In the genomic region with DNA sequence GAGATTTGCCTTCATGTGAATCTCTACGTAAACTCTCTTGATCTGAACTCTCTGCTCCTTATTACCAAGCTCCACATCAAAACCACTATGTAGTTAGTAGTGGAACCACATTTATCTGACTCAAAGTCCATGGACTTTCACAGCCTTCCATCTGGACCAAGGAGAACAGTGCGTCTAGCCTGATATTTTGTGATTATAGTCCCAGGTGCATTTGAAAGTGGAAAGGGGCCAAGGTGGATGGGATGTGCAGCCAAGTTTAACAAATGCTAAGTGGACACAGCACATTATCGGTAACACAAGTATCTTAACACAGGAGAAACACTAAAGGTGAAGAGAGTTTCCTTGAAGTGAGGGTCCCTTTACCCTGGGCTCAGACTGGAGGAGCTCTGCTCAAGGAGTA, we compare ENCODE assay signal across 19 cellular contexts.
A peak's percentile ranks its signal among the peaks of the same experiment; 100 is the strongest.
DNase-seq lines count a peak whose midpoint lies in the region; ATAC-seq, FAIRE-seq and TF ChIP-seq lines count a peak whose summit lies in the region.
"Had no signal": no experiment of that assay in that cellular context is flagged by ENCODE, and none has a peak within 500 bp of the region (broad histone marks: within the 10 kb centered on the region; RNA-seq: fewer than 3 reads in every experiment).

No MANE protein-coding gene starts in this region.

- FAIRE-seq in K562 (lab: Jason Lieb, UNC) (no peak), pancreas (lab: Jason Lieb, UNC) (no peak)
- FAIRE-seq: A549, D721Med, H54 had no signal

- no peak overlapping the region for H3K27ac Mint-ChIP-seq in natural killer cell
- H3K27ac Mint-ChIP-seq: CD4-positive, alpha-beta memory T cell had no signal

- CTCF ChIA-PET in K562 (lab: Yijun Ruan, JAX; ENCODE audit: low intra/inter-chr PET ratio), result no interaction called here

- no peaks in the 10 kb centered on the region for H3K4me1 Mint-ChIP-seq in natural killer cell

- no peak overlapping the region for H3K4me3 Mint-ChIP-seq in natural killer cell

- no peaks in the 10 kb centered on the region; the same call in 1 of the 2 replicates for H3K9me3 ChIP-seq in K562 (replicated peaks; ENCODE audit: control insufficient read depth, insufficient read depth, low read depth, low read length)
- no peaks in the 10 kb centered on the region for H3K9me3 ChIP-seq in pancreas
- H3K9me3 ChIP-seq: A549 had no signal

- ATAC-seq in K562, result no peak
- peak; percentile 35 to 69 (median 54) for ATAC-seq in pancreas
- no peak for ATAC-seq in GM18498 (IDR thresholded peaks at IDR 0.05; ENCODE audit: unreplicated experiment)
- ATAC-seq in natural killer cell, result no peak
- ATAC-seq in GM19023 (IDR thresholded peaks at IDR 0.05; ENCODE audit: unreplicated experiment), result no peak
- ATAC-seq: A549, HCT116 had no signal

- no peaks in the 10 kb centered on the region for H3K9me1 ChIP-seq in K562 (ENCODE audit: control insufficient read depth, insufficient read depth, low read length)

- H3K27me3 ChIP-seq in K562 (ENCODE audit: control insufficient read depth in 2 of 2, insufficient read depth in 2 of 2, low read length in 2 of 2) (no peaks in the 10 kb centered on the region), pancreas (no peaks in the 10 kb centered on the region)
- H3K27me3 ChIP-seq: BE2C had no signal

- H3K27me3 Mint-ChIP-seq in natural killer cell (ENCODE audit: low read depth in 2 of 2), result peaks cover 2 to 9% of the 10 kb centered on the region in 2 donors

- no peak for TF ChIP-seq RAD21 in K562 (CRISPR knock-in tag; conservative IDR thresholded peaks at IDR 0.05 in 1 of 2, IDR thresholded peaks at IDR 0.05 in 1 of 2)

- no peak overlapping the region for H3K4me2 ChIP-seq in K562 (ENCODE audit: insufficient read depth, low read length)
- H3K4me2 ChIP-seq: A549 had no signal

- in situ Hi-C loops in K562 (cut with MboI), result no loop called here

- H3K4me1 ChIP-seq in K562 (replicated peaks in 1 of 2; ENCODE audit: control insufficient read depth in 2 of 2, insufficient read depth in 2 of 2, low read length in 2 of 2) (peaks cover 0 to 2% of the 10 kb centered on the region in 2 experiments; a peak in 1 of 5 replicates), pancreas (no peaks in the 10 kb centered on the region)
- H3K4me1 ChIP-seq: A549, BE2C had no signal

- TF ChIP-seq EP300 in K562 (IDR thresholded peaks at IDR 0.05; ENCODE audit: low read length), result no peak

- no peaks in the 10 kb centered on the region for H3K79me2 ChIP-seq in K562 (ENCODE audit: control insufficient read depth, insufficient read depth, low read length)

- intact Hi-C loops in K562 (cut with micrococcal nuclease), result no loop called here
- intact Hi-C loops in pancreas (cut with DNase I), result no loop called here
- intact Hi-C loops in natural killer cell (cut with micrococcal nuclease), result no loop called here

- H3K4me3 ChIP-seq in K562 (no peak overlapping the region), pancreas (no peak overlapping the region)
- H3K4me3 ChIP-seq: A549, GM23248 had no signal

- H3K9ac ChIP-seq in K562 (ENCODE audit: insufficient read depth in 1 of 2, low read depth in 2 of 2, low read length in 2 of 2), result no peak overlapping the region
- H3K9ac ChIP-seq: GM23248 had no signal

- TF ChIP-seq POLR2A in K562 (conservative IDR thresholded peaks at IDR 0.05), result no peak

- no peaks in the 10 kb centered on the region for H4K20me1 ChIP-seq in K562 (replicated peaks; ENCODE audit: control insufficient read depth, insufficient read depth, low read length)

- no peak for TF ChIP-seq CTCF in K562 (IDR thresholded peaks at IDR 0.05 in 2 of 3, conservative IDR thresholded peaks at IDR 0.05 in 1 of 3; ENCODE audit: insufficient read depth in 2 of 3, low read depth in 1 of 3, low read length in 3 of 3)
- TF ChIP-seq CTCF in pancreas (IDR thresholded peaks at IDR 0.05), result no peak
- no peak for TF ChIP-seq CTCF in natural killer cell (IDR thresholded peaks at IDR 0.05)

- DNase-seq in DMS79 (lab: John Stamatoyannopoulos, UW), result peak; percentile 91
- DNase-seq in DMS79 treated with DMSO at 0.1 percent for 48 hours (lab: John Stamatoyannopoulos, UW), result peak; percentile 90
- no peak for DNase-seq in K562 (ENCODE audit: extremely low read depth in 1 of 4, low spot score in 3 of 4)
- peak in 1 of 6 donors; percentile 23 for DNase-seq in pancreas
- DNase-seq in natural killer cell, result no peak
- no peak for DNase-seq in retina
- DNase-seq: BE2C; CD4-positive, alpha-beta memory T cell; DMS153; GF-D8; GM23248 had no signal

- no peaks in the 10 kb centered on the region for H3K36me3 Mint-ChIP-seq in natural killer cell

- 8% methylated on average over 3 of the region's 3 CpGs for WGBS in K562 (ENCODE audit: insufficient coverage, low coverage, missing lambda C conversion rate)
- WGBS in pancreas, 2 donors, result 37 to 44% methylated on average over 3 of the region's 3 CpGs

- no TSS peak for BruUV-seq in K562 (replicated peaks; lab: Mats Ljungman, UMichigan)

- H3K36me3 ChIP-seq in K562 (ENCODE audit: control insufficient read depth, insufficient read depth, low read length), result no peaks in the 10 kb centered on the region
- no peaks in the 10 kb centered on the region for H3K36me3 ChIP-seq in pancreas
- H3K36me3 ChIP-seq: BE2C had no signal

- POLR2A ChIA-PET in K562 (lab: Yijun Ruan, JAX), result no interaction called here

- H2AFZ ChIP-seq in K562 (ENCODE audit: low read depth, low read length), result peak overlapping the region; percentile 16; the same call in 1 of the 2 replicates
- H2AFZ ChIP-seq: GM23248 had no signal

- H3K9me3 Mint-ChIP-seq in natural killer cell, result peaks cover 0 to 2% of the 10 kb centered on the region in 2 donors

- H3K27ac ChIP-seq in K562 (ENCODE audit: extremely low read depth, low read depth, low read length) (no peak overlapping the region), pancreas (no peak overlapping the region)
- H3K27ac ChIP-seq: C4-2B, GM23248, HL-60 had no signal

TF ChIP-seq in K562, 482 proteins besides CTCF, POLR2A, EP300 and RAD21:
- TF ChIP-seq CREBBP (IDR thresholded peaks at IDR 0.05; ENCODE audit: low read depth, low read length) (no peak), OTX1 (CRISPR knock-in tag; IDR thresholded peaks at IDR 0.05) (no peak), SPI1 (IDR thresholded peaks at IDR 0.05; ENCODE audit: borderline replicate concordance, low read depth, low read length) (no peak), GATAD2A (IDR thresholded peaks at IDR 0.05) (no peak), BRD4 (IDR thresholded peaks at IDR 0.05) (no peak), DMBX1 (CRISPR knock-in tag; IDR thresholded peaks at IDR 0.05; ENCODE audit: borderline replicate concordance) (no peak), BRCA1 (IDR thresholded peaks at IDR 0.05) (no peak), BRCA1 (CRISPR knock-in tag; IDR thresholded peaks at IDR 0.05) (no peak), TARDBP (IDR thresholded peaks at IDR 0.05) (no peak), ZNF184 (CRISPR knock-in tag; IDR thresholded peaks at IDR 0.05) (no peak), CHD2 (IDR thresholded peaks at IDR 0.05; ENCODE audit: low read depth, low read length) (no peak), HDAC8 (tag; IDR thresholded peaks at IDR 0.05) (no peak), MCM7 (IDR thresholded peaks at IDR 0.05) (no peak), TAF1 (IDR thresholded peaks at IDR 0.05; ENCODE audit: control insufficient read depth, extremely low read depth, insufficient read depth, low read length, severe bottlenecking) (no peak), ZNF140 (CRISPR knock-in tag; IDR thresholded peaks at IDR 0.05) (no peak), RBM22 (IDR thresholded peaks at IDR 0.05; ENCODE audit: low read depth, low read length, poor library complexity, severe bottlenecking) (no peak)
- TF ChIP-seq, protein P1, sequence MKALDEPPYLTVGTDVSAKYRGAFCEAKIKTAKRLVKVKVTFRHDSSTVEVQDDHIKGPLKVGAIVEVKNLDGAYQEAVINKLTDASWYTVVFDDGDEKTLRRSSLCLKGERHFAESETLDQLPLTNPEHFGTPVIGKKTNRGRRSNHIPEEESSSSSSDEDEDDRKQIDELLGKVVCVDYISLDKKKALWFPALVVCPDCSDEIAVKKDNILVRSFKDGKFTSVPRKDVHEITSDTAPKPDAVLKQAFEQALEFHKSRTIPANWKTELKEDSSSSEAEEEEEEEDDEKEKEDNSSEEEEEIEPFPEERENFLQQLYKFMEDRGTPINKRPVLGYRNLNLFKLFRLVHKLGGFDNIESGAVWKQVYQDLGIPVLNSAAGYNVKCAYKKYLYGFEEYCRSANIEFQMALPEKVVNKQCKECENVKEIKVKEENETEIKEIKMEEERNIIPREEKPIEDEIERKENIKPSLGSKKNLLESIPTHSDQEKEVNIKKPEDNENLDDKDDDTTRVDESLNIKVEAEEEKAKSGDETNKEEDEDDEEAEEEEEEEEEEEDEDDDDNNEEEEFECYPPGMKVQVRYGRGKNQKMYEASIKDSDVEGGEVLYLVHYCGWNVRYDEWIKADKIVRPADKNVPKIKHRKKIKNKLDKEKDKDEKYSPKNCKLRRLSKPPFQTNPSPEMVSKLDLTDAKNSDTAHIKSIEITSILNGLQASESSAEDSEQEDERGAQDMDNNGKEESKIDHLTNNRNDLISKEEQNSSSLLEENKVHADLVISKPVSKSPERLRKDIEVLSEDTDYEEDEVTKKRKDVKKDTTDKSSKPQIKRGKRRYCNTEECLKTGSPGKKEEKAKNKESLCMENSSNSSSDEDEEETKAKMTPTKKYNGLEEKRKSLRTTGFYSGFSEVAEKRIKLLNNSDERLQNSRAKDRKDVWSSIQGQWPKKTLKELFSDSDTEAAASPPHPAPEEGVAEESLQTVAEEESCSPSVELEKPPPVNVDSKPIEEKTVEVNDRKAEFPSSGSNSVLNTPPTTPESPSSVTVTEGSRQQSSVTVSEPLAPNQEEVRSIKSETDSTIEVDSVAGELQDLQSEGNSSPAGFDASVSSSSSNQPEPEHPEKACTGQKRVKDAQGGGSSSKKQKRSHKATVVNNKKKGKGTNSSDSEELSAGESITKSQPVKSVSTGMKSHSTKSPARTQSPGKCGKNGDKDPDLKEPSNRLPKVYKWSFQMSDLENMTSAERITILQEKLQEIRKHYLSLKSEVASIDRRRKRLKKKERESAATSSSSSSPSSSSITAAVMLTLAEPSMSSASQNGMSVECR (CRISPR knock-in tag; IDR thresholded peaks at IDR 0.05), result no peak

Comparison
In these comparisons a context has a peak if more than half of its experiments do, and no peak if none do; other contexts are left out.
1. DNase-seq: peak in DMS79 (single experiment) and DMS79 treated with DMSO at 0.1 percent for 48 hours (single experiment); none in K562 (0 of 4), natural killer cell (single experiment) and retina (single experiment).
2. ATAC-seq: peak in pancreas (4 of 4); none in K562 (single experiment), GM18498 (single experiment), natural killer cell (0 of 3) and GM19023 (single experiment).